ENCODE assay signal across 8 cellular contexts in genomic region chr3:172711457-172711800, GRCh38. TPM values are rescaled to one million over a fixed set of nuclear protein-coding genes. Genes with fewer than 3 reads are reported as not detected.
A peak's percentile ranks its signal among the peaks of the same experiment; 100 is the strongest.
DNase-seq lines count a peak whose midpoint lies in the region; ATAC-seq and TF ChIP-seq lines count a peak whose summit lies in the region.

No MANE protein-coding gene starts in this region.

- H3K27ac Mint-ChIP-seq in CD14-positive monocyte (peak overlapping the region; percentile 95 to 98 (median 97)), osteocyte (ENCODE audit: unreplicated experiment) (peak overlapping the region; percentile 94)

- peak overlapping the region; percentile 97 to 98 for H3K4me3 Mint-ChIP-seq in CD14-positive monocyte
- H3K4me3 Mint-ChIP-seq in osteocyte (ENCODE audit: unreplicated experiment), result peak overlapping the region; percentile 90

- no peaks in the 10 kb centered on the region for H3K27me3 ChIP-seq in HAP-1 (ENCODE audit: low read depth)
- H3K27me3 ChIP-seq in SJSA1 (replicated peaks), result no peaks in the 10 kb centered on the region

- DNase-seq in CD14-positive monocyte (ENCODE audit: low spot score), result peak; percentile 51
- no peak for DNase-seq in HAP-1 (ENCODE audit: low spot score in 2 of 2)
- no peak for DNase-seq in SJSA1 (ENCODE audit: low read depth in 1 of 2, low spot score in 2 of 2)
- no peak for DNase-seq in epithelial cell of prostate (ENCODE audit: low read depth, low spot score)
- DNase-seq in osteocyte (ENCODE audit: extremely low spot score, unreplicated experiment), result no peak
- DNase-seq in inferior parietal cortex (ENCODE audit: extremely low spot score), result no peak
- no peak for DNase-seq in GM10266 (ENCODE audit: extremely low spot score)

- in situ Hi-C loops in HAP-1 (cut with MboI; ENCODE audit: low sequenced_read_pairs), result no loop called here

- H3K4me3 ChIP-seq in HAP-1, result peak overlapping the region; percentile 71
- H3K4me3 ChIP-seq in SJSA1, result peak overlapping the region; percentile 57

- H3K36me3 Mint-ChIP-seq in CD14-positive monocyte (peaks cover 0 to 2% of the 10 kb centered on the region in 2 donors), osteocyte (ENCODE audit: unreplicated experiment) (no peaks in the 10 kb centered on the region)

- H3K9me3 ChIP-seq in HAP-1 (no peaks in the 10 kb centered on the region), SJSA1 (replicated peaks) (no peaks in the 10 kb centered on the region)

- H3K36me3 ChIP-seq in HAP-1 (replicated peaks) (no peaks in the 10 kb centered on the region), SJSA1 (no peaks in the 10 kb centered on the region; the same call in 1 of the 2 replicates)

- intact Hi-C loops in CD14-positive monocyte (cut with micrococcal nuclease), result loop anchor here (2.0 to 5.0 kb wide), 3 partner anchors 34 to 41 kb away; partner anchors contain the start of gene ECT2 (in 1 of the 2)

- TF ChIP-seq CTCF in CD14-positive monocyte (IDR thresholded peaks at IDR 0.05), result no peak
- no peak for TF ChIP-seq CTCF in osteocyte (IDR thresholded peaks at IDR 0.05)
- TF ChIP-seq CTCF in GM10266 (IDR thresholded peaks at IDR 0.05; ENCODE audit: control insufficient read depth, insufficient read depth, low read depth, missing control alignments), result no peak

- H3K4me1 ChIP-seq in HAP-1 (peaks cover 3% of the 10 kb centered on the region; the same call in 1 of the 2 replicates), SJSA1 (replicated peaks) (peaks cover 53% of the 10 kb centered on the region)

- H3K27ac ChIP-seq in SJSA1, result peak overlapping the region; percentile 91
- peak overlapping the region; percentile 90 for H3K27ac ChIP-seq in epithelial cell of prostate

- H3K9me3 Mint-ChIP-seq in CD14-positive monocyte (no peaks in the 10 kb centered on the region), osteocyte (ENCODE audit: unreplicated experiment) (no peaks in the 10 kb centered on the region)

- no peaks in the 10 kb centered on the region for H3K27me3 Mint-ChIP-seq in CD14-positive monocyte (ENCODE audit: low read depth in 3 of 3)
- no peaks in the 10 kb centered on the region for H3K27me3 Mint-ChIP-seq in osteocyte (ENCODE audit: unreplicated experiment)

- H3K4me1 Mint-ChIP-seq in CD14-positive monocyte (peaks cover 39% of the 10 kb centered on the region), osteocyte (ENCODE audit: unreplicated experiment) (peaks cover 35% of the 10 kb centered on the region)

- no peak for ATAC-seq in GM21423 (IDR thresholded peaks at IDR 0.05; ENCODE audit: unreplicated experiment)

RNA-seq across cellular contexts. Expression of gene NCEH1, which starts 0.6 kb away (rescaled TPM):
- polyA plus RNA-seq in CD14-positive monocyte, result 10 to 100 TPM; 20.7 to 23.9 TPM
- total RNA-seq in SJSA1 (2014; rRNA removed; shearing (Covaris generic)), result 9.7 and 16.4 TPM in 2 replicates
- 6.7 and 8.1 TPM in 2 replicates for total RNA-seq in osteocyte

RNA-seq across cellular contexts. Expression of gene ECT2, which starts 39.1 kb away (rescaled TPM):
- polyA plus RNA-seq in CD14-positive monocyte, result 1 to 10 TPM; 2.6 to 3.3 TPM
- total RNA-seq in SJSA1 (2014; rRNA removed; shearing (Covaris generic)), result 84.6 and 97.0 TPM in 2 replicates
- total RNA-seq in osteocyte, result 15.8 and 18.9 TPM in 2 replicates
